8 cellular contexts compared by ENCODE assay signal in genomic region chr15:78944202-78944625, GRCh38. TPM values are rescaled to one million over a fixed set of nuclear protein-coding genes. Genes with fewer than 3 reads are reported as not detected.
DNase-seq lines count a peak whose midpoint lies in the region; TF ChIP-seq lines count a peak whose summit lies in the region.

No MANE protein-coding gene starts in this region.

- H3K36me3 Mint-ChIP-seq in progenitor cell of endocrine pancreas (ENCODE audit: insufficient read depth): no peaks in the 10 kb centered on the region

- no peaks in the 10 kb centered on the region for H3K9me3 ChIP-seq in OCI-LY7 (ENCODE audit: low read length)

- no peaks in the 10 kb centered on the region for H4K20me1 ChIP-seq in OCI-LY7 (ENCODE audit: insufficient read depth, low read length)

- no peak for TF ChIP-seq CTCF in OCI-LY7 (conservative IDR thresholded peaks at IDR 0.05; ENCODE audit: low read length)
- TF ChIP-seq CTCF in fibroblast of the aortic adventitia (IDR thresholded peaks at IDR 0.05; ENCODE audit: insufficient read depth, low read length): no peak
- no peak for TF ChIP-seq CTCF in progenitor cell of endocrine pancreas (IDR thresholded peaks at IDR 0.05; ENCODE audit: unreplicated experiment)

- no peaks in the 10 kb centered on the region for H3K36me3 ChIP-seq in H7 (replicated peaks; ENCODE audit: control insufficient read depth, insufficient read depth, low read length)
- no peaks in the 10 kb centered on the region for H3K36me3 ChIP-seq in OCI-LY7 (ENCODE audit: insufficient read depth, low read length)

- H3K9me2 ChIP-seq in OCI-LY7 (ENCODE audit: insufficient read depth, low read length): no peaks in the 10 kb centered on the region

- DNase-seq in H7: no peak
- no peak for DNase-seq in OCI-LY7 (ENCODE audit: low spot score)
- DNase-seq in fibroblast of the aortic adventitia (ENCODE audit: low read depth): no peak
- no peak for DNase-seq in progenitor cell of endocrine pancreas (ENCODE audit: low spot score, unreplicated experiment)
- DNase-seq in SHP77 treated with DMSO at 0.1 percent for 48 hours (lab: John Stamatoyannopoulos, UW): no peak
- DNase-seq in NOMO-1 treated with dmso at 0.1 percent for 144 hours (lab: John Stamatoyannopoulos, UW; ENCODE audit: unreplicated experiment): no peak
- DNase-seq in SIG-M5 treated with dmso at 0.1 percent for 504 hours (lab: John Stamatoyannopoulos, UW; ENCODE audit: unreplicated experiment): no peak

- H3K27me3 Mint-ChIP-seq in progenitor cell of endocrine pancreas: peaks cover 14% of the 10 kb centered on the region

- H3K4me3 ChIP-seq in GM08714 (ENCODE audit: low read length) (peak overlapping the region; percentile 71), H7 (ENCODE audit: insufficient read depth, low read depth, low read length) (peak overlapping the region; percentile 58), OCI-LY7 (ENCODE audit: low read depth, low read length, poor library complexity, severe bottlenecking) (peak overlapping the region; percentile 66), fibroblast of the aortic adventitia (ENCODE audit: low read depth, low read length) (peak overlapping the region; percentile 60)

- peak overlapping the region; percentile 73 for H3K4me3 Mint-ChIP-seq in progenitor cell of endocrine pancreas (ENCODE audit: low read depth)

- peak overlapping the region; percentile 81 for H3K4me2 ChIP-seq in OCI-LY7 (ENCODE audit: low read length)

- H3K27ac ChIP-seq in OCI-LY7 (ENCODE audit: low read depth, low read length, poor library complexity, severe bottlenecking): no peak overlapping the region

- no peaks in the 10 kb centered on the region for H3K9me3 Mint-ChIP-seq in progenitor cell of endocrine pancreas (ENCODE audit: low read depth)

- H3K27ac Mint-ChIP-seq in progenitor cell of endocrine pancreas: peak overlapping the region; percentile 73

- POLR2A ChIA-PET in OCI-LY7 (lab: Charles Lee): interaction anchor here (0.6 kb wide), 1 partner anchor 41 kb away, joined by 3 read pairs; no protein-coding TSS in a partner anchor

- peaks cover 17% of the 10 kb centered on the region for H3K27me3 ChIP-seq in H7 (ENCODE audit: control insufficient read depth, insufficient read depth, low read length)

- peaks cover 22% of the 10 kb centered on the region for H3K4me1 ChIP-seq in OCI-LY7 (ENCODE audit: insufficient read depth, low read length, poor library complexity, severe bottlenecking)

- H2AFZ ChIP-seq in OCI-LY7 (ENCODE audit: low read length): peak overlapping the region; percentile 42; the same call in 1 of the 2 replicates

- H3K79me2 ChIP-seq in OCI-LY7 (ENCODE audit: insufficient read depth, low read depth, low read length): no peaks in the 10 kb centered on the region

- CTCF ChIA-PET in OCI-LY7 (lab: Charles Lee; ENCODE audit: unreplicated experiment): no interaction called here

- intact Hi-C loops in OCI-LY7 (cut with micrococcal nuclease; ENCODE audit: unreplicated experiment): no loop called here

- H3K4me1 Mint-ChIP-seq in progenitor cell of endocrine pancreas (ENCODE audit: low read depth): peaks cover 11% of the 10 kb centered on the region

- no TSS peak for BruUV-seq in OCI-LY7 (replicated peaks; lab: Mats Ljungman, UMichigan)

RNA-seq across cellular contexts. Expression of gene CTSH, which starts 0.6 kb away (rescaled TPM):
- total RNA-seq in H7 (2014; rRNA removed; shearing (Covaris generic)): 16.9 and 17.1 TPM in 2 replicates
- total RNA-seq in OCI-LY7 (2014; rRNA removed; shearing (Covaris generic)): 26.9 and 27.4 TPM in 2 replicates
- total RNA-seq in OCI-LY7 (2022) (21.1 and 21.5 TPM in 2 replicates), fibroblast of the aortic adventitia (ENCODE audit: low replicate concordance) (8.5 and 24.1 TPM in 2 replicates), progenitor cell of endocrine pancreas (56.4 and 58.2 TPM in 2 replicates)
